In the genomic region with DNA sequence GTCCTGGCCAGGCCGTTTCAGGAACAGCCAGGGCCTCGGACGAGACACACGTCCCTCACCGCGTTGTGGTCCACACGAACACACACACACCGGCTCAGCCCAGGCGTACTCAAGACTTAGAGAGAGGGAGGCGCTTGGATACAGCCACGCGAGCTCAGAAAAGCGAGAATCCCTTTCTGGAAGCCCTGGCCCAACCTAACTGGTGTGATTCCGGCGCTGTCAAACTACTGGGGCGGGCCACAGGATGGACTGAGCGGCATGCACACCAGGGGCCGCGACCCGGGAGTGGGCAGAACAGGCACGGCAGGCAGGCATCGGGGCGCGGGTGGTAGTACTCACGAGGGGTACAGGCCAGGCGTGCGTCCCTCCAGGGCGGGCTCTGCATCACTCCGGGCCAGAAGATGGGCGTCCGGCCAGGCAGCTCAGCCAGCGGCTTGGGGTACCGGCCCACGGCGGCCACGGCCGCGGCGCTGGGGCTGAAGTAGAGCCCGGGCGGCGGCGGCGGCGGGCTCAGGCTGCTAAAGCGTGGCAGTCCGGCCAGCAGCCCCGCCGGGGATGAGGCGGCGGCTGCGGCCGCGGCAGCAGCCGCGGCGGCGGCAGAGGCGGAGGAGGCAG, we compare ENCODE assay signal across 8 cellular contexts. TPM values are rescaled to one million over a fixed set of nuclear protein-coding genes. Genes with fewer than 3 reads are reported as not detected.
DNase-seq lines count a peak whose midpoint lies in the region; ATAC-seq, FAIRE-seq and TF ChIP-seq lines count a peak whose summit lies in the region.

No MANE protein-coding gene starts in this region.

- H3K27ac Mint-ChIP-seq in activated CD4-positive, alpha-beta T cell treated with anti-CD3 and anti-CD28 coated beads, Interleukin-2, amount 10 ng/mL, durations not matched to agents 24 days and 14 days = peak overlapping the region; percentile 25
- no peak overlapping the region for H3K27ac Mint-ChIP-seq in stimulated activated memory B cell treated with anti-CD40 and anti-IgM and Interleukin-4, amounts not matched to agents 10 μg/mL and 1 μg/mL and 100 μg/mL, for 72 hours

- peaks cover 10% of the 10 kb centered on the region for H3K4me1 ChIP-seq in right cardiac atrium (ENCODE audit: control insufficient read depth, insufficient read depth, low read length)

- no peaks in the 10 kb centered on the region for H3K9me3 ChIP-seq in right cardiac atrium (ENCODE audit: control insufficient read depth, low read length)

- peaks cover 7% of the 10 kb centered on the region for H3K36me3 Mint-ChIP-seq in activated CD4-positive, alpha-beta T cell treated with anti-CD3 and anti-CD28 coated beads, Interleukin-2, amount 10 ng/mL, durations not matched to agents 24 days and 14 days (ENCODE audit: low read depth)
- peaks cover 6% of the 10 kb centered on the region for H3K36me3 Mint-ChIP-seq in stimulated activated memory B cell treated with anti-CD40 and anti-IgM and Interleukin-4, amounts not matched to agents 10 μg/mL and 1 μg/mL and 100 μg/mL, for 72 hours

- H3K27me3 ChIP-seq in right cardiac atrium (ENCODE audit: control insufficient read depth, insufficient read depth) = no peaks in the 10 kb centered on the region

- TF ChIP-seq CTCF in WI38 (IDR thresholded peaks at IDR 0.05; ENCODE audit: low read depth, low read length) (no peak), D721Med (IDR thresholded peaks at IDR 0.05; ENCODE audit: insufficient read depth, missing control alignments) (no peak)

- peaks cover 84% of the 10 kb centered on the region for H3K27me3 Mint-ChIP-seq in activated CD4-positive, alpha-beta T cell treated with anti-CD3 and anti-CD28 coated beads, Interleukin-2, amount 10 ng/mL, durations not matched to agents 24 days and 14 days
- H3K27me3 Mint-ChIP-seq in stimulated activated memory B cell treated with anti-CD40 and anti-IgM and Interleukin-4, amounts not matched to agents 10 μg/mL and 1 μg/mL and 100 μg/mL, for 72 hours = peaks cover 89% of the 10 kb centered on the region

- no peak for DNase-seq in activated CD4-positive, alpha-beta T cell treated with anti-CD3 and anti-CD28 coated beads, Interleukin-2, amount 10 ng/mL, durations not matched to agents 24 days and 14 days
- no peak for DNase-seq in activated CD4-positive, alpha-beta T cell treated with anti-CD3 and anti-CD28 coated beads for 1 hour
- DNase-seq in right cardiac atrium (peak in 2 of 3 donors; percentile 51 to 59), D721Med (ENCODE audit: insufficient read length, low spot score) (no peak), T-helper 9 cell (no peak)
- no peak for DNase-seq in stimulated activated CD4-positive, alpha-beta T cell treated with anti-CD3 and anti-CD28 coated beads, Interleukin-2, amount 100 ng/mL, for 24 hours

- H3K27ac ChIP-seq in right cardiac atrium (ENCODE audit: low read length) = no peak overlapping the region

- H3K4me3 Mint-ChIP-seq in activated CD4-positive, alpha-beta T cell treated with anti-CD3 and anti-CD28 coated beads, Interleukin-2, amount 10 ng/mL, durations not matched to agents 24 days and 14 days = no peak overlapping the region
- peak overlapping the region; percentile 21 for H3K4me3 Mint-ChIP-seq in stimulated activated memory B cell treated with anti-CD40 and anti-IgM and Interleukin-4, amounts not matched to agents 10 μg/mL and 1 μg/mL and 100 μg/mL, for 72 hours

- peak overlapping the region; percentile 57; the same call in 1 of the 2 replicates for H3K4me3 ChIP-seq in WI38 (ENCODE audit: low read depth, low read length)
- H3K4me3 ChIP-seq in right cardiac atrium (ENCODE audit: low read length) = peak overlapping the region; percentile 36

- intact Hi-C loops in activated CD4-positive, alpha-beta T cell treated with anti-CD3 and anti-CD28 coated beads, Interleukin-2, amount 10 ng/mL, durations not matched to agents 24 days and 14 days (cut with micrococcal nuclease) = loop anchor here (5.0 kb wide), 1 partner anchor 470 kb away; a partner anchor contains a TSS
- intact Hi-C loops in right cardiac atrium (cut with DNase I) = no loop called here

- peaks cover 9% of the 10 kb centered on the region for H3K4me1 Mint-ChIP-seq in activated CD4-positive, alpha-beta T cell treated with anti-CD3 and anti-CD28 coated beads, Interleukin-2, amount 10 ng/mL, durations not matched to agents 24 days and 14 days
- H3K4me1 Mint-ChIP-seq in stimulated activated memory B cell treated with anti-CD40 and anti-IgM and Interleukin-4, amounts not matched to agents 10 μg/mL and 1 μg/mL and 100 μg/mL, for 72 hours = peaks cover 23% of the 10 kb centered on the region

- peaks cover 16% of the 10 kb centered on the region for H3K9me3 Mint-ChIP-seq in activated CD4-positive, alpha-beta T cell treated with anti-CD3 and anti-CD28 coated beads, Interleukin-2, amount 10 ng/mL, durations not matched to agents 24 days and 14 days
- H3K9me3 Mint-ChIP-seq in stimulated activated memory B cell treated with anti-CD40 and anti-IgM and Interleukin-4, amounts not matched to agents 10 μg/mL and 1 μg/mL and 100 μg/mL, for 72 hours = no peaks in the 10 kb centered on the region

- FAIRE-seq in D721Med (lab: Jason Lieb, UNC) = no peak

- 5% methylated on average over 59 of the region's 59 CpGs for WGBS in right cardiac atrium

- ATAC-seq in right cardiac atrium = peak in 1 of 2 donors; percentile 6
- no peak for ATAC-seq in stimulated activated memory B cell treated with anti-CD40 and anti-IgM and Interleukin-4, amounts not matched to agents 10 μg/mL and 1 μg/mL and 100 μg/mL, for 72 hours

RNA-seq across cellular contexts. Expression of a gene that starts 1.8 kb away (rescaled TPM):
- total RNA-seq in activated CD4-positive, alpha-beta T cell treated with anti-CD3 and anti-CD28 coated beads, Interleukin-2, amount 10 ng/mL, durations not matched to agents 24 days and 14 days = not detected in 2 replicates
- total RNA-seq in right cardiac atrium = not detected
- polyA plus RNA-seq in right cardiac atrium = not detected

Comparison
In these comparisons a context has a peak if more than half of its experiments do, and no peak if none do; other contexts are left out.
1. DNase-seq: peak in right cardiac atrium (2 of 3); none in activated CD4-positive, alpha-beta T cell treated with anti-CD3 and anti-CD28 coated beads, Interleukin-2, amount 10 ng/mL, durations not matched to agents 24 days and 14 days (single experiment), activated CD4-positive, alpha-beta T cell treated with anti-CD3 and anti-CD28 coated beads for 1 hour (single experiment), D721Med (single experiment), T-helper 9 cell (single experiment) and stimulated activated CD4-positive, alpha-beta T cell treated with anti-CD3 and anti-CD28 coated beads, Interleukin-2, amount 100 ng/mL, for 24 hours (0 of 2).